In the genomic region with DNA sequence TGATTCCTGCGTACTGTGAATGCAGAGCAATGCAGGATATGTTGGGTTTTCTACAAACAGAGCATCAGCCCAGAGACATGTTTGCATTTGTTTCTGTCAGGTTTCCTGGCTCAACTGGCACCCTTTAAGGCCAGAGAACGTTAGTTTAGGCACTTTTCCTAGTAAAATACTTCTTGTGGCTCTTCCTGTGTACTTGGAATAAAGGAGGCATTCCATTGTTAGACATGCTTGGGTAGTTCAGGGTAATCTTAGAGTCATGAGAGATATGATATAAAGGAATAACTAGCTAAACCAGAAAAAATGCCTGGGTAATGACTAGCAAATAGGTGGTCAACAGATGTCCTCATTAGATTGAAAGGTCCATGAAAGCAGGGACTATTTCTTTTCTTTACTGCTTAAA, we compare ENCODE assay signal across 17 cellular contexts.
DNase-seq lines count a peak whose midpoint lies in the region; ATAC-seq lines count a peak whose summit lies in the region.
"Had no signal": no experiment of that assay in that cellular context is flagged by ENCODE, and none has a peak within 500 bp of the region (broad histone marks: within the 10 kb centered on the region; RNA-seq: fewer than 3 reads in every experiment).

No MANE protein-coding gene starts in this region.

- H3F3A ChIP-seq in GM23248 (ENCODE audit: insufficient read depth) = no peaks in the 10 kb centered on the region

- H3K9me3 ChIP-seq in GM23248 (ENCODE audit: low read depth) = no peaks in the 10 kb centered on the region
- H3K9me3 ChIP-seq: esophagus muscularis mucosa, left lung, pancreas had no signal

- H3K4me1 ChIP-seq in GM23248 (ENCODE audit: insufficient read depth) = peaks cover 12% of the 10 kb centered on the region
- H3K4me1 ChIP-seq: esophagus muscularis mucosa, left lung, pancreas had no signal

- peak overlapping the region; percentile 3; the same call in 1 of the 2 replicates for H3K27ac ChIP-seq in GM23248
- H3K27ac ChIP-seq: esophagus muscularis mucosa, left lung, pancreas had no signal

- H2AFZ ChIP-seq in GM23248 = no peak overlapping the region

- H4K20me1 ChIP-seq in GM23248 (ENCODE audit: insufficient read depth) = peaks cover 4% of the 10 kb centered on the region; the same call in 1 of the 2 replicates

- 0 out of 2 replicates have a peak, but pooled peaks cover 7% of the 10 kb centered on the region for H3K36me3 ChIP-seq in GM23248 (ENCODE audit: low read depth)
- H3K36me3 ChIP-seq: pancreas had no signal

- no peaks in the 10 kb centered on the region for H3K9me2 ChIP-seq in GM23248 (ENCODE audit: insufficient read depth)

- no peaks in the 10 kb centered on the region for H3K27me3 ChIP-seq in GM23248 (replicated peaks; ENCODE audit: insufficient read depth)
- H3K27me3 ChIP-seq: esophagus muscularis mucosa, left lung, pancreas had no signal

- no peaks in the 10 kb centered on the region for H3K27me3 Mint-ChIP-seq in stimulated activated memory B cell treated with anti-CD40 and anti-IgM and Interleukin-4, amounts not matched to agents 10 μg/mL and 1 μg/mL and 100 μg/mL, for 72 hours
- H3K27me3 Mint-ChIP-seq: activated B cell treated with CpG ODN at 0.5 μM for 24 hours; CD4-positive, alpha-beta T cell; dendritic cell treated with granulocyte-macrophage colony-stimulating factor and Interleukin-4, amounts not matched to agents 40 ng/mL and 50 ng/mL, for 4 days had no signal

- 52 to 53% methylated on average over 2 of the region's 2 CpGs for WGBS in GM23248 (ENCODE audit: low coverage in 1 of 2, low lambda C conversion rate in 2 of 2, missing lambda C conversion rate in 2 of 2), 2 experiments

- no peak overlapping the region for H3K4me3 ChIP-seq in GM23248
- H3K4me3 ChIP-seq: esophagus muscularis mucosa, GM12878, left lung, pancreas had no signal

- no peak overlapping the region for H3K9ac ChIP-seq in GM23248

- DNase-seq in GM23248 = peak; percentile 45
- peak; percentile 11 for DNase-seq in amniotic epithelial cell (ENCODE audit: low read depth)
- peak; percentile 80 for DNase-seq in fibroblast of peridontal ligament (ENCODE audit: extremely low read depth)
- DNase-seq in DMS153 treated with DMSO at 0.1 percent for 48 hours (lab: John Stamatoyannopoulos, UW; ENCODE audit: unreplicated experiment) = no peak
- DNase-seq in activated naive CD4-positive, alpha-beta T cell treated with anti-CD3 and anti-CD28 coated beads, Interleukin-2, amount 50 U/mL, for 16 hours = no peak
- DNase-seq in NCI-H2029 (lab: John Stamatoyannopoulos, UW) = no peak
- DNase-seq: activated B cell treated with CpG ODN at 0.5 μM for 24 hours; CD4-positive, alpha-beta T cell; KBM-7; left lung; NCI-H1105; NK-92 treated with Interleukin-12 subunit alpha and Interleukin-12 subunit beta, amount 100 ng/mL, for 24 hours; pancreas had no signal

- peaks cover 54% of the 10 kb centered on the region; the same call in 1 of the 2 replicates for H3K79me2 ChIP-seq in GM23248 (ENCODE audit: insufficient read depth)

- no peaks in the 10 kb centered on the region for H3K9me3 Mint-ChIP-seq in stimulated activated memory B cell treated with anti-CD40 and anti-IgM and Interleukin-4, amounts not matched to agents 10 μg/mL and 1 μg/mL and 100 μg/mL, for 72 hours
- H3K9me3 Mint-ChIP-seq: activated B cell treated with CpG ODN at 0.5 μM for 24 hours; CD4-positive, alpha-beta T cell; dendritic cell treated with granulocyte-macrophage colony-stimulating factor and Interleukin-4, amounts not matched to agents 40 ng/mL and 50 ng/mL, for 4 days had no signal

- ATAC-seq in stimulated activated memory B cell treated with anti-CD40 and anti-IgM and Interleukin-4, amounts not matched to agents 10 μg/mL and 1 μg/mL and 100 μg/mL, for 72 hours = no peak
- ATAC-seq: GM12878, left lung, pancreas had no signal

- no peak overlapping the region for H3K4me2 ChIP-seq in GM23248 (ENCODE audit: unreplicated experiment)

- in situ Hi-C loops in GM23248 (cut with MboI) = no loop called here

- H3K27ac Mint-ChIP-seq in stimulated activated memory B cell treated with anti-CD40 and anti-IgM and Interleukin-4, amounts not matched to agents 10 μg/mL and 1 μg/mL and 100 μg/mL, for 72 hours = peak overlapping the region; percentile 19
- H3K27ac Mint-ChIP-seq: activated B cell treated with CpG ODN at 0.5 μM for 24 hours; CD4-positive, alpha-beta T cell; dendritic cell treated with granulocyte-macrophage colony-stimulating factor and Interleukin-4, amounts not matched to agents 40 ng/mL and 50 ng/mL, for 4 days had no signal

- H3K36me3 Mint-ChIP-seq in stimulated activated memory B cell treated with anti-CD40 and anti-IgM and Interleukin-4, amounts not matched to agents 10 μg/mL and 1 μg/mL and 100 μg/mL, for 72 hours = peaks cover 49% of the 10 kb centered on the region

- H3K4me3 Mint-ChIP-seq in stimulated activated memory B cell treated with anti-CD40 and anti-IgM and Interleukin-4, amounts not matched to agents 10 μg/mL and 1 μg/mL and 100 μg/mL, for 72 hours = no peak overlapping the region
- H3K4me3 Mint-ChIP-seq: activated B cell treated with CpG ODN at 0.5 μM for 24 hours; CD4-positive, alpha-beta T cell; dendritic cell treated with granulocyte-macrophage colony-stimulating factor and Interleukin-4, amounts not matched to agents 40 ng/mL and 50 ng/mL, for 4 days had no signal

- no peaks in the 10 kb centered on the region for H3K4me1 Mint-ChIP-seq in stimulated activated memory B cell treated with anti-CD40 and anti-IgM and Interleukin-4, amounts not matched to agents 10 μg/mL and 1 μg/mL and 100 μg/mL, for 72 hours
- H3K4me1 Mint-ChIP-seq: activated B cell treated with CpG ODN at 0.5 μM for 24 hours had no signal

Comparison
In these comparisons a context has a peak if more than half of its experiments do, and no peak if none do; other contexts are left out.
1. DNase-seq: peak in GM23248 (single experiment), amniotic epithelial cell (single experiment) and fibroblast of peridontal ligament (single experiment); none in DMS153 treated with DMSO at 0.1 percent for 48 hours (single experiment), activated naive CD4-positive, alpha-beta T cell treated with anti-CD3 and anti-CD28 coated beads, Interleukin-2, amount 50 U/mL, for 16 hours (single experiment) and NCI-H2029 (single experiment).